Comparison of ENCODE assay signal across 23 cellular contexts in genomic region chr6:1145756-1146218, GRCh38.
"Had no signal": no experiment of that assay in that cellular context is flagged by ENCODE, and none has a peak within 500 bp of the region (broad histone marks: within the 10 kb centered on the region; RNA-seq: fewer than 3 reads in every experiment).

No MANE protein-coding gene starts in this region.

- H3K4me3 ChIP-seq: gastrocnemius medialis, heart right ventricle, left ventricle myocardium inferior, lower lobe of right lung, ovary, right atrium auricular region, tibial artery, upper lobe of left lung, uterus had no signal

- H3K4me3 Mint-ChIP-seq: dendritic cell treated with granulocyte-macrophage colony-stimulating factor and Interleukin-4, amounts not matched to agents 40 ng/mL and 50 ng/mL, for 4 days; effector memory CD8-positive, alpha-beta T cell; naive B cell; nephron; stimulated activated effector memory CD8-positive, alpha-beta T cell treated with anti-CD3 and anti-CD28 coated beads, Interleukin-12 subunit alpha, Interleukin-12 subunit beta, amount 100 ng/mL, for 72 hours had no signal

- DNase-seq: cerebellar nuclear complex; effector memory CD8-positive, alpha-beta T cell; gastrocnemius medialis; heart right ventricle; hypothalamus; left ventricle myocardium inferior; lower lobe of right lung; mesenchymal stem cell; naive B cell; ovary; small intestine; stimulated activated CD4-positive, alpha-beta T cell treated with anti-CD3 and anti-CD28 coated beads, Interleukin-4, amount 100 ng/mL, for 1 hour; stimulated activated CD8-positive, alpha-beta memory T cell treated with anti-CD3 and anti-CD28 coated beads, Interleukin-4, amount 100 ng/mL, for 48 hours; stimulated activated naive CD8-positive, alpha-beta T cell treated with anti-CD3 and anti-CD28 coated beads, Interleukin-15, Interleukin-2, amounts not matched to agents 100 U/mL and 50 U/mL, for 24 hours; tibial artery; upper lobe of left lung; uterus had no signal

- H3K9me3 Mint-ChIP-seq: dendritic cell treated with granulocyte-macrophage colony-stimulating factor and Interleukin-4, amounts not matched to agents 40 ng/mL and 50 ng/mL, for 4 days; nephron had no signal

- H3K27ac ChIP-seq: gastrocnemius medialis, heart right ventricle, left ventricle myocardium inferior, lower lobe of right lung, ovary, right atrium auricular region, tibial artery, upper lobe of left lung, uterus had no signal

- H3K27me3 ChIP-seq: ovary, right atrium auricular region, upper lobe of left lung, uterus had no signal

- H3K9me3 ChIP-seq: gastrocnemius medialis, left ventricle myocardium inferior, lower lobe of right lung, ovary, right atrium auricular region, tibial artery, upper lobe of left lung, uterus had no signal

- ATAC-seq: effector memory CD8-positive, alpha-beta T cell; gastrocnemius medialis; heart right ventricle; lower lobe of right lung; stimulated activated effector memory CD8-positive, alpha-beta T cell treated with anti-CD3 and anti-CD28 coated beads, Interleukin-12 subunit alpha, Interleukin-12 subunit beta, amount 100 ng/mL, for 72 hours; stimulated activated naive CD8-positive, alpha-beta T cell treated with anti-CD3 and anti-CD28 coated beads, Interleukin-15, Interleukin-2, amounts not matched to agents 100 U/mL and 50 U/mL, for 24 hours had no signal

- H3K36me3 Mint-ChIP-seq: stimulated activated effector memory CD8-positive, alpha-beta T cell treated with anti-CD3 and anti-CD28 coated beads, Interleukin-12 subunit alpha, Interleukin-12 subunit beta, amount 100 ng/mL, for 72 hours had no signal

- H3K27ac Mint-ChIP-seq: dendritic cell treated with granulocyte-macrophage colony-stimulating factor and Interleukin-4, amounts not matched to agents 40 ng/mL and 50 ng/mL, for 4 days; effector memory CD8-positive, alpha-beta T cell; nephron; stimulated activated effector memory CD8-positive, alpha-beta T cell treated with anti-CD3 and anti-CD28 coated beads, Interleukin-12 subunit alpha, Interleukin-12 subunit beta, amount 100 ng/mL, for 72 hours had no signal

- FAIRE-seq: colon, islet of Langerhans, small intestine had no signal

- H3K4me1 Mint-ChIP-seq: naive B cell; stimulated activated effector memory CD8-positive, alpha-beta T cell treated with anti-CD3 and anti-CD28 coated beads, Interleukin-12 subunit alpha, Interleukin-12 subunit beta, amount 100 ng/mL, for 72 hours had no signal

- H3K4me1 ChIP-seq: gastrocnemius medialis, heart right ventricle, left ventricle myocardium inferior, lower lobe of right lung, right atrium auricular region, tibial artery, upper lobe of left lung, uterus had no signal

- H3K36me3 ChIP-seq: gastrocnemius medialis, heart right ventricle, left ventricle myocardium inferior, lower lobe of right lung, ovary, right atrium auricular region, tibial artery, upper lobe of left lung, uterus had no signal
